ENCODE assay signal across 8 cellular contexts in genomic region chr14:81269100-81269978, GRCh38. TPM values are rescaled to one million over a fixed set of nuclear protein-coding genes. Genes with fewer than 3 reads are reported as not detected.
A peak's percentile ranks its signal among the peaks of the same experiment; 100 is the strongest.
DNase-seq lines count a peak whose midpoint lies in the region; ATAC-seq and TF ChIP-seq lines count a peak whose summit lies in the region.

No MANE protein-coding gene starts in this region.

- intact Hi-C loops in left colon (cut with DNase I, micrococcal nuclease): loop anchor here (2.0 to 10.0 kb wide), 2 partner anchors 183 to 185 kb away; no protein-coding TSS in a partner anchor
- intact Hi-C loops in thyroid gland (cut with DNase I): loop anchor here (5.0 kb wide), 1 partner anchor 183 kb away; no protein-coding TSS in a partner anchor

- DNase-seq in activated T-cell treated with anti-CD3 and anti-CD28 coated beads for 4 hours: peak; percentile 11
- DNase-seq in activated T-cell treated with anti-CD3 and anti-CD28 coated beads, Interleukin-2, amount 50 U/mL, for 24 hours: no peak
- peak; percentile 81 for DNase-seq in KBM-7
- peak; percentile 53 for DNase-seq in NOMO-1 treated with DMSO at 0.1 percent for 48 hours (lab: John Stamatoyannopoulos, UW; ENCODE audit: unreplicated experiment)
- peak; percentile 14 for DNase-seq in central memory CD4-positive, alpha-beta T cell
- DNase-seq in left colon: no peak
- no peak for DNase-seq in thyroid gland

- H3K4me1 Mint-ChIP-seq in activated T-cell treated with anti-CD3 and anti-CD28 coated beads, Interleukin-2, amount 50 U/mL, for 24 hours (ENCODE audit: low read depth): peaks cover 6% of the 10 kb centered on the region

- no peak overlapping the region for H3K4me3 Mint-ChIP-seq in activated T-cell treated with anti-CD3 and anti-CD28 coated beads, Interleukin-2, amount 50 U/mL, for 24 hours

- WGBS in thyroid gland, 2 donors: 48 to 53% methylated on average over 7 of the region's 7 CpGs

- H3K27ac Mint-ChIP-seq in activated T-cell treated with anti-CD3 and anti-CD28 coated beads, Interleukin-2, amount 50 U/mL, for 24 hours: no peak overlapping the region

- peak overlapping the region in 2 of 3 donors; percentile 14 to 46 for H3K27ac ChIP-seq in thyroid gland

- H3K4me1 ChIP-seq in thyroid gland: peaks cover 21 to 22% of the 10 kb centered on the region in 2 donors

- peak; percentile 55 to 95 (median 80) for TF ChIP-seq CTCF in thyroid gland (IDR thresholded peaks at IDR 0.05)

- in situ Hi-C loops in KBM-7 (cut with MboI; ENCODE audit: low pct_unique_long_range_greater_than_20kb, low sequenced_read_pairs): no loop called here

- ATAC-seq in GM21723 (IDR thresholded peaks at IDR 0.05; ENCODE audit: unreplicated experiment) (peak; percentile 84), left colon (peak; percentile 94)

- H3K27me3 ChIP-seq in thyroid gland: no peaks in the 10 kb centered on the region

- H3K9me3 ChIP-seq in thyroid gland: no peaks in the 10 kb centered on the region

- TF ChIP-seq POLR2A in thyroid gland (IDR thresholded peaks at IDR 0.05): no peak

- H3K36me3 Mint-ChIP-seq in activated T-cell treated with anti-CD3 and anti-CD28 coated beads, Interleukin-2, amount 50 U/mL, for 24 hours (ENCODE audit: low read depth): no peaks in the 10 kb centered on the region

- H3K4me3 ChIP-seq in thyroid gland (replicated peaks in 1 of 3): no peak overlapping the region

- no peaks in the 10 kb centered on the region for H3K9me3 Mint-ChIP-seq in activated T-cell treated with anti-CD3 and anti-CD28 coated beads, Interleukin-2, amount 50 U/mL, for 24 hours

- peaks cover 28% of the 10 kb centered on the region for H3K27me3 Mint-ChIP-seq in activated T-cell treated with anti-CD3 and anti-CD28 coated beads, Interleukin-2, amount 50 U/mL, for 24 hours

- no peaks in the 10 kb centered on the region for H3K36me3 ChIP-seq in thyroid gland

RNA-seq across cellular contexts. Expression of gene GTF2A1, which starts 48.6 kb away (rescaled TPM):
- total RNA-seq in left colon: 10 to 100 TPM; 23.9 to 29.5 TPM
- total RNA-seq in thyroid gland: 10 to 100 TPM; 31.4 to 51.7 (median 39.7) TPM

Comparison
In these comparisons a context has a peak if more than half of its experiments do, and no peak if none do; other contexts are left out.
1. DNase-seq: peak in activated T-cell treated with anti-CD3 and anti-CD28 coated beads for 4 hours (single experiment), KBM-7 (single experiment), NOMO-1 treated with DMSO at 0.1 percent for 48 hours (single experiment) and central memory CD4-positive, alpha-beta T cell (single experiment); none in activated T-cell treated with anti-CD3 and anti-CD28 coated beads, Interleukin-2, amount 50 U/mL, for 24 hours (single experiment), left colon (0 of 2) and thyroid gland (0 of 2).